Comparison of ENCODE assay signal across 8 cellular contexts in genomic region chr6:26251354-26252081, GRCh38.
DNase-seq lines count a peak whose midpoint lies in the region; FAIRE-seq and TF ChIP-seq lines count a peak whose summit lies in the region.

No MANE protein-coding gene starts in this region.

- H3K27ac ChIP-seq in breast epithelium (peak overlapping the region; percentile 76 to 88), iPS-20b (ENCODE audit: low read length) (peak overlapping the region; percentile 74), spleen (peak overlapping the region; percentile 61 to 96 (median 92))

- intact Hi-C loops in breast epithelium (cut with DNase I; ENCODE audit: low total_unique reads): no loop called here
- intact Hi-C loops in spleen (cut with DNase I; ENCODE audit: low total_unique reads): no loop called here

- peak overlapping the region; percentile 100 for H3K9ac ChIP-seq in iPS-20b (ENCODE audit: low read depth, low read length)

- H3K4me1 ChIP-seq in breast epithelium (no peaks in the 10 kb centered on the region), iPS-20b (ENCODE audit: insufficient read depth, low read length) (no peaks in the 10 kb centered on the region), spleen (peaks cover 0 to 57% (median 32%) of the 10 kb centered on the region in 6 donors)

- DNase-seq in HCEC 1CT (peak; percentile 86), NCI-H1417 (lab: John Stamatoyannopoulos, UW) (peak; percentile 81 to 96 (median 95)), T1000 (lab: John Stamatoyannopoulos, UW) (peak; percentile 59), breast epithelium (ENCODE audit: low spot score in 2 of 2) (peak in 1 of 2 donors; percentile 69), spleen (peak; percentile 87), NCI-H2081 treated with DMSO at 0.1 percent for 48 hours (lab: John Stamatoyannopoulos, UW) (no peak)

- no peaks in the 10 kb centered on the region for H3K36me3 ChIP-seq in breast epithelium
- no peaks in the 10 kb centered on the region for H3K36me3 ChIP-seq in iPS-20b (ENCODE audit: insufficient read depth, low read depth, low read length)
- no peaks in the 10 kb centered on the region for H3K36me3 ChIP-seq in spleen

- H3K4me3 ChIP-seq in breast epithelium: peak overlapping the region; percentile 39 to 72 (median 61)
- H3K4me3 ChIP-seq in iPS-20b (ENCODE audit: low read length): peak overlapping the region; percentile 95
- H3K4me3 ChIP-seq in spleen: peak overlapping the region; percentile 47 to 86 (median 53)

- TF ChIP-seq POLR2A in breast epithelium (IDR thresholded peaks at IDR 0.05): peak; percentile 76
- peak in 2 of 3 donors; percentile 88 to 98 for TF ChIP-seq POLR2A in spleen (IDR thresholded peaks at IDR 0.05)

- peak; percentile 99 for FAIRE-seq in G401.6 (lab: Jason Lieb, UNC)

- peaks cover 0 to 4% of the 10 kb centered on the region in 2 donors for H3K27me3 ChIP-seq in breast epithelium
- no peaks in the 10 kb centered on the region for H3K27me3 ChIP-seq in iPS-20b (ENCODE audit: insufficient read depth, low read length)
- H3K27me3 ChIP-seq in spleen (replicated peaks in 1 of 7): peaks cover 0 to 7% (median 0%) of the 10 kb centered on the region in 7 donors

- H3K9me3 ChIP-seq in breast epithelium (no peaks in the 10 kb centered on the region), iPS-20b (ENCODE audit: insufficient read depth, low read depth, low read length) (no peaks in the 10 kb centered on the region), spleen (no peaks in the 10 kb centered on the region)

- TF ChIP-seq CTCF in breast epithelium (IDR thresholded peaks at IDR 0.05) (no peak), spleen (IDR thresholded peaks at IDR 0.05 in 8 of 11, conservative IDR thresholded peaks at IDR 0.05 in 3 of 11) (no peak)

- WGBS in spleen, 5 donors: 0 to 1% (median 1%) methylated on average over 30 to 32 of the region's 32 CpGs
